Comparison of ENCODE assay signal across 8 cellular contexts in genomic region chr19:19451429-19452240, GRCh38. TPM values are rescaled to one million over a fixed set of nuclear protein-coding genes. Genes with fewer than 3 reads are reported as not detected.
A peak's percentile ranks its signal among the peaks of the same experiment; 100 is the strongest.
DNase-seq lines count a peak whose midpoint lies in the region; ATAC-seq and TF ChIP-seq lines count a peak whose summit lies in the region.

No MANE protein-coding gene starts in this region.

- no peak for TF ChIP-seq EP300 in suprapubic skin (IDR thresholded peaks at IDR 0.05)

- peak in 1 of 3 donors; percentile 36 for DNase-seq in CD4-positive, CD25-positive, alpha-beta regulatory T cell
- peak; percentile 39 to 57 for DNase-seq in activated CD4-positive, alpha-beta T cell treated with anti-CD3 and anti-CD28 coated beads, Interleukin-2, amount 50 U/mL, for 48 hours
- no peak for DNase-seq in suprapubic skin (ENCODE audit: low spot score in 2 of 2)
- DNase-seq in NCI-H1930 (lab: John Stamatoyannopoulos, UW) = no peak
- no peak for DNase-seq in H7

- no peaks in the 10 kb centered on the region for H3K36me3 ChIP-seq in CD4-positive, CD25-positive, alpha-beta regulatory T cell (ENCODE audit: control insufficient read depth, insufficient read depth, low read length)
- peaks cover 13% of the 10 kb centered on the region for H3K36me3 ChIP-seq in mesodermal cell (ENCODE audit: control insufficient read depth, insufficient read depth, low read length)
- no peaks in the 10 kb centered on the region for H3K36me3 ChIP-seq in suprapubic skin
- H3K36me3 ChIP-seq in H7 (replicated peaks; ENCODE audit: control insufficient read depth, insufficient read depth, low read length) = no peaks in the 10 kb centered on the region; the same call in 1 of the 2 replicates

- peak overlapping the region in 3 of 4 donors; percentile 47 to 50 (median 48) for H3K4me3 Mint-ChIP-seq in CD4-positive, CD25-positive, alpha-beta regulatory T cell

- WGBS in mesodermal cell (ENCODE audit: insufficient coverage in 2 of 2), 2 experiments = 92 to 96% methylated on average over 11 to 12 of the region's 13 CpGs
- 54% methylated on average over 13 of the region's 13 CpGs for WGBS in suprapubic skin

- no peaks in the 10 kb centered on the region for H3K27me3 ChIP-seq in CD4-positive, CD25-positive, alpha-beta regulatory T cell (ENCODE audit: control insufficient read depth, insufficient read depth, low read length)
- H3K27me3 ChIP-seq in suprapubic skin = no peaks in the 10 kb centered on the region
- H3K27me3 ChIP-seq in H7 (ENCODE audit: control insufficient read depth, insufficient read depth, low read length) = no peaks in the 10 kb centered on the region

- H3K4me1 Mint-ChIP-seq in CD4-positive, CD25-positive, alpha-beta regulatory T cell = peaks cover 3 to 72% (median 43%) of the 10 kb centered on the region in 4 donors

- TF ChIP-seq CTCF in suprapubic skin (IDR thresholded peaks at IDR 0.05) = no peak

- H3K4me1 ChIP-seq in CD4-positive, CD25-positive, alpha-beta regulatory T cell (ENCODE audit: control insufficient read depth, insufficient read depth, low read length, poor library complexity, severe bottlenecking) = peaks cover 65% of the 10 kb centered on the region
- peaks cover 16% of the 10 kb centered on the region for H3K4me1 ChIP-seq in mesodermal cell (ENCODE audit: control insufficient read depth, insufficient read depth, low read length, poor library complexity, severe bottlenecking)
- H3K4me1 ChIP-seq in suprapubic skin = peaks cover 22% of the 10 kb centered on the region

- no peak for TF ChIP-seq POLR2A in suprapubic skin (IDR thresholded peaks at IDR 0.05)

- H3K9me3 ChIP-seq in CD4-positive, CD25-positive, alpha-beta regulatory T cell (ENCODE audit: control insufficient read depth in 2 of 2, low read length in 2 of 2) = no peaks in the 10 kb centered on the region
- H3K9me3 ChIP-seq in mesodermal cell (ENCODE audit: control insufficient read depth, low read length) (no peaks in the 10 kb centered on the region), suprapubic skin (no peaks in the 10 kb centered on the region)

- H3K27me3 Mint-ChIP-seq in CD4-positive, CD25-positive, alpha-beta regulatory T cell = no peaks in the 10 kb centered on the region

- H3K9me3 Mint-ChIP-seq in CD4-positive, CD25-positive, alpha-beta regulatory T cell = no peaks in the 10 kb centered on the region

- peak; percentile 31 to 52 for ATAC-seq in CD4-positive, CD25-positive, alpha-beta regulatory T cell (ENCODE audit: low read depth in 2 of 2)
- peak; percentile 60 for ATAC-seq in GM21381 (IDR thresholded peaks at IDR 0.05; ENCODE audit: unreplicated experiment)
- no peak for ATAC-seq in GM19397 (IDR thresholded peaks at IDR 0.05; ENCODE audit: unreplicated experiment)

- H3K36me3 Mint-ChIP-seq in CD4-positive, CD25-positive, alpha-beta regulatory T cell = peaks cover 7% of the 10 kb centered on the region

- peak overlapping the region; percentile 37 for H3K27ac ChIP-seq in CD4-positive, CD25-positive, alpha-beta regulatory T cell (ENCODE audit: insufficient read depth, low read length, poor library complexity, severe bottlenecking)
- H3K27ac ChIP-seq in mesodermal cell (ENCODE audit: low read depth, low read length, severe bottlenecking) (peak overlapping the region; percentile 47), suprapubic skin (no peak overlapping the region)

- H3K27ac Mint-ChIP-seq in CD4-positive, CD25-positive, alpha-beta regulatory T cell = peak overlapping the region; percentile 60 to 96 (median 72)

- H3K4me3 ChIP-seq in CD4-positive, CD25-positive, alpha-beta regulatory T cell (ENCODE audit: low read depth, low read length) = peak overlapping the region; percentile 34
- H3K4me3 ChIP-seq in mesodermal cell (ENCODE audit: extremely low read depth, insufficient read depth, low read length, poor library complexity, severe bottlenecking) (no peak overlapping the region), suprapubic skin (no peak overlapping the region), H7 (ENCODE audit: insufficient read depth, low read depth, low read length) (no peak overlapping the region)

RNA-seq across cellular contexts. Expression of gene GATAD2A, which starts 46.2 kb away (rescaled TPM):
- 134 TPM for total RNA-seq in CD4-positive, CD25-positive, alpha-beta regulatory T cell
- polyA plus RNA-seq in CD4-positive, CD25-positive, alpha-beta regulatory T cell = 10 to 100 TPM in 1 of 4 donors, 1 to 10 TPM in 3; 8.1 to 13.9 (median 9.7) TPM
- polyA plus RNA-seq in mesodermal cell (2013, experiment 1 of 2) = 59.4 TPM
- 55.6 TPM for polyA plus RNA-seq in mesodermal cell (2013, experiment 2 of 2)
- 10 to 100 TPM; 83.1 to 88.8 (median 86.4) TPM for total RNA-seq in suprapubic skin
- 104 and 130 TPM in 2 replicates for total RNA-seq in H7 (2014; rRNA removed; shearing (Covaris generic))

Comparison
In these comparisons a context has a peak if more than half of its experiments do, and no peak if none do; other contexts are left out.
1. DNase-seq: peak in activated CD4-positive, alpha-beta T cell treated with anti-CD3 and anti-CD28 coated beads, Interleukin-2, amount 50 U/mL, for 48 hours (2 of 2); none in suprapubic skin (0 of 2), NCI-H1930 (0 of 2) and H7 (single experiment).